In genomic region chr19:30997222-30997621, GRCh38 we compare ENCODE assay signal across 8 cellular contexts.
"Had no signal": no experiment of that assay in that cellular context is flagged by ENCODE, and none has a peak within 500 bp of the region (broad histone marks: within the 10 kb centered on the region; RNA-seq: fewer than 3 reads in every experiment).

No MANE protein-coding gene starts in this region.

- H3K4me3 Mint-ChIP-seq: HFFc6 had no signal

- H3K9me3 Mint-ChIP-seq: HFFc6 had no signal

- ATAC-seq: HCT116, K562 had no signal

- DNase-seq: GM23248, GOT3, H7, HFFc6, IMR-90, KG1 had no signal
